Comparison of ENCODE assay signal across 9 cellular contexts in genomic region chr18:58529714-58530354, GRCh38.
DNase-seq lines count a peak whose midpoint lies in the region; ATAC-seq and TF ChIP-seq lines count a peak whose summit lies in the region.
"Had no signal": no experiment of that assay in that cellular context is flagged by ENCODE, and none has a peak within 500 bp of the region (broad histone marks: within the 10 kb centered on the region; RNA-seq: fewer than 3 reads in every experiment).

No MANE protein-coding gene starts in this region.

- peak; percentile 4 for DNase-seq in CMK (ENCODE audit: low read depth)
- DNase-seq in HAP-1 (ENCODE audit: low spot score in 2 of 2) = peak; percentile 70 to 82
- peak; percentile 15 to 68 for DNase-seq in NCI-H446 (lab: John Stamatoyannopoulos, UW)
- peak; percentile 70 to 73 for DNase-seq in activated CD4-positive, alpha-beta T cell treated with anti-CD3 and anti-CD28 coated beads for 4 hours
- peak; percentile 76 for DNase-seq in colonic mucosa
- no peak for DNase-seq in lung (ENCODE audit: low spot score)
- no peak for DNase-seq in sciatic nerve (ENCODE audit: low spot score)

- H3K27ac ChIP-seq in colonic mucosa (no peak overlapping the region), lung (ENCODE audit: low read depth in 1 of 2, low read length in 1 of 2) (no peak overlapping the region)

- H3K9me3 ChIP-seq in HAP-1 (no peaks in the 10 kb centered on the region), colonic mucosa (no peaks in the 10 kb centered on the region), lung (ENCODE audit: control insufficient read depth in 2 of 2, insufficient read depth in 1 of 2, low read length in 1 of 2) (no peaks in the 10 kb centered on the region)

- no peaks in the 10 kb centered on the region for H3K9me3 Mint-ChIP-seq in stimulated activated memory B cell treated with anti-CD40 and anti-IgM and Interleukin-4, amounts not matched to agents 10 μg/mL and 1 μg/mL and 100 μg/mL, for 72 hours
- H3K9me3 Mint-ChIP-seq: IgD-negative memory B cell had no signal

- H3K36me3 ChIP-seq in HAP-1 (replicated peaks) (no peaks in the 10 kb centered on the region), colonic mucosa (no peaks in the 10 kb centered on the region), lung (ENCODE audit: control insufficient read depth in 2 of 2, insufficient read depth in 2 of 2, low read length in 2 of 2) (no peaks in the 10 kb centered on the region)

- WGBS in lung, 2 donors = 32 to 35% methylated on average over 6 of the region's 6 CpGs

- H3K4me3 Mint-ChIP-seq in stimulated activated memory B cell treated with anti-CD40 and anti-IgM and Interleukin-4, amounts not matched to agents 10 μg/mL and 1 μg/mL and 100 μg/mL, for 72 hours = no peak overlapping the region

- no peak overlapping the region for H3K9ac ChIP-seq in colonic mucosa (ENCODE audit: low read depth in 2 of 2, low read length in 2 of 2)

- H3K27me3 ChIP-seq in HAP-1 (ENCODE audit: low read depth) (peaks cover 23% of the 10 kb centered on the region), colonic mucosa (no peaks in the 10 kb centered on the region), lung (ENCODE audit: control insufficient read depth, insufficient read depth) (no peaks in the 10 kb centered on the region)

- H3K4me1 Mint-ChIP-seq in stimulated activated memory B cell treated with anti-CD40 and anti-IgM and Interleukin-4, amounts not matched to agents 10 μg/mL and 1 μg/mL and 100 μg/mL, for 72 hours = peaks cover 48% of the 10 kb centered on the region

- TF ChIP-seq CTCF in colonic mucosa (IDR thresholded peaks at IDR 0.05) = peak; percentile 78
- TF ChIP-seq CTCF in lung (IDR thresholded peaks at IDR 0.05; ENCODE audit: control extremely low read depth, extremely low read depth) = peak; percentile 76

- H3K36me3 Mint-ChIP-seq in stimulated activated memory B cell treated with anti-CD40 and anti-IgM and Interleukin-4, amounts not matched to agents 10 μg/mL and 1 μg/mL and 100 μg/mL, for 72 hours = no peaks in the 10 kb centered on the region
- H3K36me3 Mint-ChIP-seq: IgD-negative memory B cell had no signal

- in situ Hi-C loops in HAP-1 (cut with MboI; ENCODE audit: low sequenced_read_pairs) = loop anchor here (5.0 to 25.0 kb wide), 2 partner anchors 232 to 532 kb away; no protein-coding TSS in a partner anchor

- no peak overlapping the region for H3K4me3 ChIP-seq in HAP-1
- H3K4me3 ChIP-seq in colonic mucosa = no peak overlapping the region
- H3K4me3 ChIP-seq in lung = no peak overlapping the region

- no peaks in the 10 kb centered on the region for H3K27me3 Mint-ChIP-seq in stimulated activated memory B cell treated with anti-CD40 and anti-IgM and Interleukin-4, amounts not matched to agents 10 μg/mL and 1 μg/mL and 100 μg/mL, for 72 hours
- H3K27me3 Mint-ChIP-seq: IgD-negative memory B cell had no signal

- ATAC-seq in lung (ENCODE audit: insufficient read depth, low FRiP score) = no peak
- ATAC-seq in stimulated activated memory B cell treated with anti-CD40 and anti-IgM and Interleukin-4, amounts not matched to agents 10 μg/mL and 1 μg/mL and 100 μg/mL, for 72 hours = peak; percentile 57
- no peak for ATAC-seq in sciatic nerve

- H3K4me1 ChIP-seq in HAP-1 (no peaks in the 10 kb centered on the region), colonic mucosa (no peaks in the 10 kb centered on the region), lung (ENCODE audit: control insufficient read depth in 2 of 2, insufficient read depth in 2 of 2, low read length in 2 of 2) (no peaks in the 10 kb centered on the region)

- no peak overlapping the region for H3K27ac Mint-ChIP-seq in stimulated activated memory B cell treated with anti-CD40 and anti-IgM and Interleukin-4, amounts not matched to agents 10 μg/mL and 1 μg/mL and 100 μg/mL, for 72 hours

- intact Hi-C loops in colonic mucosa (cut with DNase I) (loop anchor here (5.0 kb wide), 2 partner anchors 232 to 542 kb away; no protein-coding TSS in a partner anchor), sciatic nerve (cut with DNase I) (loop anchor here (10.0 kb wide), 1 partner anchor 235 kb away; no protein-coding TSS in a partner anchor)

Comparison
In these comparisons a context has a peak if more than half of its experiments do, and no peak if none do; other contexts are left out.
1. DNase-seq: peak in CMK (single experiment), HAP-1 (2 of 2), NCI-H446 (2 of 2), activated CD4-positive, alpha-beta T cell treated with anti-CD3 and anti-CD28 coated beads for 4 hours (2 of 2) and colonic mucosa (single experiment); none in lung (single experiment) and sciatic nerve (single experiment).